In the genomic region with DNA sequence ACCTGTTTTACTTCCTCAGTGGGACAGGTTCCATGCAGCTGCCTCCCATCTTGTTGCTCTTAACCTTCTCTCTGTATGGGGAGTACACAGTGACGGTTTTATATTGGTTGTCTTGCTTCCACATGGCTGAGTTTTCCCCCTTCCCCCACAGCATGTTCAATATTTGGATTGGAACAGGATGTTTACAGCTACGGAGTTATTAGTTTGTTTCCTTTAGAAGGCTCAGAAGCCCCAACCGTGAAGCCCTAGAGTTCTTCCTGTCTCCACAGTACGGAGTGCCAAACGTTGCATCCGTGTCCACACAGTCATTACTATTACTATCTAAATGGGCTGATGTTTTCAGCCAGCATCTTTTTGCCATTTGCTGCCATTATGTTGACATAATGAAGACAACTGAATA, we compare ENCODE assay signal across 1 cellular context.
TF ChIP-seq lines count a peak whose summit lies in the region.

No MANE protein-coding gene starts in this region.

TF ChIP-seq in IMR-90, 13 proteins besides CTCF, POLR2A, EP300 and RAD21 (continued from another document):
- TF ChIP-seq, protein P1, sequence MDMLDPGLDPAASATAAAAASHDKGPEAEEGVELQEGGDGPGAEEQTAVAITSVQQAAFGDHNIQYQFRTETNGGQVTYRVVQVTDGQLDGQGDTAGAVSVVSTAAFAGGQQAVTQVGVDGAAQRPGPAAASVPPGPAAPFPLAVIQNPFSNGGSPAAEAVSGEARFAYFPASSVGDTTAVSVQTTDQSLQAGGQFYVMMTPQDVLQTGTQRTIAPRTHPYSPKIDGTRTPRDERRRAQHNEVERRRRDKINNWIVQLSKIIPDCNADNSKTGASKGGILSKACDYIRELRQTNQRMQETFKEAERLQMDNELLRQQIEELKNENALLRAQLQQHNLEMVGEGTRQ (IDR thresholded peaks at IDR 0.05; ENCODE audit: low read depth, low read length): no peak
- TF ChIP-seq BHLHE40 (IDR thresholded peaks at IDR 0.05; ENCODE audit: low read depth, low read length) (no peak), MAFK (IDR thresholded peaks at IDR 0.05; ENCODE audit: low read depth, low read length) (no peak), CEBPB (IDR thresholded peaks at IDR 0.05; ENCODE audit: low read depth, low read length) (no peak), NFE2L2 (IDR thresholded peaks at IDR 0.05; ENCODE audit: low read depth, low read length) (no peak), MXI1 (IDR thresholded peaks at IDR 0.05; ENCODE audit: borderline replicate concordance, low read depth, low read length) (no peak)
TF ChIP-seq in IMR-90: peak in this region for 0.
